Comparison of ENCODE assay signal across 1 cellular context in genomic region chr16:20377181-20377580, GRCh38.
TF ChIP-seq lines count a peak whose summit lies in the region.

No MANE protein-coding gene starts in this region.

TF ChIP-seq in HepG2, 621 proteins besides CTCF, POLR2A, EP300 and RAD21:
- TF ChIP-seq ZNF547 (CRISPR knock-in tag; IDR thresholded peaks at IDR 0.05) (no peak), ZSCAN21 (CRISPR knock-in tag; IDR thresholded peaks at IDR 0.05; ENCODE audit: borderline replicate concordance) (no peak), TBX3 (IDR thresholded peaks at IDR 0.05; ENCODE audit: borderline replicate concordance) (no peak), TCF7 (IDR thresholded peaks at IDR 0.05; ENCODE audit: low read depth) (0 out of 2 replicates have a peak, but pooled peaks have one; percentile 40), KLF16 (CRISPR knock-in tag; IDR thresholded peaks at IDR 0.05) (no peak), BCL6 (CRISPR knock-in tag; IDR thresholded peaks at IDR 0.05) (0 out of 2 replicates have a peak, but pooled peaks have one; percentile 28), HIC2 (CRISPR knock-in tag; IDR thresholded peaks at IDR 0.05; ENCODE audit: low read depth) (no peak), MTERF4 (CRISPR knock-in tag; IDR thresholded peaks at IDR 0.05) (no peak), NFYC (CRISPR knock-in tag; IDR thresholded peaks at IDR 0.05) (no peak), HNF1B (CRISPR knock-in tag; IDR thresholded peaks at IDR 0.05) (no peak), FOXP1 (IDR thresholded peaks at IDR 0.05) (no peak), FOXP1 (CRISPR knock-in tag; IDR thresholded peaks at IDR 0.05) (0 out of 2 replicates have a peak, but pooled peaks have one; percentile 13)
